In genomic region chr17:79057727-79058400, GRCh38 we compare ENCODE assay signal across 1 cellular context.
TF ChIP-seq lines count a peak whose summit lies in the region.

No MANE protein-coding gene starts in this region.

TF ChIP-seq in HepG2, 621 proteins besides CTCF, POLR2A, EP300 and RAD21:
- TF ChIP-seq ZKSCAN1 (IDR thresholded peaks at IDR 0.05; ENCODE audit: low read length): no peak
- TF ChIP-seq HNRNPLL (IDR thresholded peaks at IDR 0.05; ENCODE audit: low read depth, low read length, poor library complexity, severe bottlenecking): no peak
- TF ChIP-seq ZNF576 (CRISPR knock-in tag; IDR thresholded peaks at IDR 0.05): no peak
- no peak for TF ChIP-seq NBN (conservative IDR thresholded peaks at IDR 0.05)
- TF ChIP-seq ZNF773 (CRISPR knock-in tag; IDR thresholded peaks at IDR 0.05; ENCODE audit: borderline replicate concordance): no peak
- TF ChIP-seq GATAD2A (CRISPR knock-in tag; IDR thresholded peaks at IDR 0.05): no peak
- TF ChIP-seq MAFK (conservative IDR thresholded peaks at IDR 0.05 in 1 of 2, IDR thresholded peaks at IDR 0.05 in 1 of 2; ENCODE audit: low read length in 2 of 2): 0 out of 4 replicates have a peak, but pooled peaks of 1 of the 2 experiments have one; percentile 11
